In genomic region chrX:55011294-55011693, GRCh38 we compare ENCODE assay signal across 11 cellular contexts. TPM values are rescaled to one million over a fixed set of nuclear protein-coding genes. Genes with fewer than 3 reads are reported as not detected.
DNase-seq lines count a peak whose midpoint lies in the region; ATAC-seq and TF ChIP-seq lines count a peak whose summit lies in the region.
"Had no signal": no experiment of that assay in that cellular context is flagged by ENCODE, and none has a peak within 500 bp of the region (broad histone marks: within the 10 kb centered on the region; RNA-seq: fewer than 3 reads in every experiment).

No MANE protein-coding gene starts in this region.

- peak; percentile 59 for ATAC-seq in SK-N-SH treated with all-trans-retinoic acid at 6 μM for 48 hours
- no peak for ATAC-seq in foreskin keratinocyte
- ATAC-seq in HG03469 (IDR thresholded peaks at IDR 0.05; ENCODE audit: unreplicated experiment): no peak
- ATAC-seq in GM18502 (IDR thresholded peaks at IDR 0.05; ENCODE audit: poor library complexity, unreplicated experiment): no peak
- no peak for ATAC-seq in HG03521 (IDR thresholded peaks at IDR 0.05; ENCODE audit: unreplicated experiment)

- intact Hi-C loops in CD4-positive, alpha-beta memory T cell (cut with micrococcal nuclease): no loop called here

- peaks cover 4 to 9% of the 10 kb centered on the region in 2 donors for H3K36me3 Mint-ChIP-seq in CD4-positive, alpha-beta memory T cell

- TF ChIP-seq CTCF in AG09319 (IDR thresholded peaks at IDR 0.05; ENCODE audit: low read depth, low read length) (peak; percentile 32), foreskin keratinocyte (conservative IDR thresholded peaks at IDR 0.05) (peak; percentile 46)

- no peaks in the 10 kb centered on the region for H3K36me3 ChIP-seq in GM23248 (ENCODE audit: low read depth)
- H3K36me3 ChIP-seq in CD4-positive, alpha-beta memory T cell (ENCODE audit: insufficient read depth, low read length): no peaks in the 10 kb centered on the region

- H3K9me2 ChIP-seq in GM23248 (ENCODE audit: insufficient read depth): no peaks in the 10 kb centered on the region

- H3K4me1 Mint-ChIP-seq in CD4-positive, alpha-beta memory T cell: peaks cover 0 to 4% (median 2%) of the 10 kb centered on the region in 4 donors

- no peaks in the 10 kb centered on the region for H3K79me2 ChIP-seq in GM23248 (ENCODE audit: insufficient read depth)

- H3K4me1 ChIP-seq in GM23248 (ENCODE audit: insufficient read depth) (0 out of 2 replicates have a peak, but pooled peaks cover 5% of the 10 kb centered on the region), foreskin keratinocyte (peaks cover 8% of the 10 kb centered on the region)
- H3K4me1 ChIP-seq in CD4-positive, alpha-beta memory T cell (ENCODE audit: insufficient read depth, low read length): no peaks in the 10 kb centered on the region

- H3K27me3 Mint-ChIP-seq in CD4-positive, alpha-beta memory T cell: no peaks in the 10 kb centered on the region

- no peaks in the 10 kb centered on the region for H4K20me1 ChIP-seq in GM23248 (ENCODE audit: insufficient read depth)

- H3K27me3 ChIP-seq in GM23248 (replicated peaks; ENCODE audit: insufficient read depth) (no peaks in the 10 kb centered on the region), foreskin keratinocyte (no peaks in the 10 kb centered on the region)
- H3K27me3 ChIP-seq in CD4-positive, alpha-beta memory T cell (ENCODE audit: insufficient read depth, low read length): no peaks in the 10 kb centered on the region

- H2AFZ ChIP-seq in GM23248: no peak overlapping the region

- no peaks in the 10 kb centered on the region for H3K9me3 ChIP-seq in GM23248 (ENCODE audit: low read depth)
- H3K9me3 ChIP-seq in CD4-positive, alpha-beta memory T cell (ENCODE audit: control insufficient read depth in 1 of 2, low read length in 2 of 2): no peaks in the 10 kb centered on the region

- peaks cover 0 to 2% (median 0%) of the 10 kb centered on the region in 8 donors for H3K9me3 Mint-ChIP-seq in CD4-positive, alpha-beta memory T cell
- H3K9me3 Mint-ChIP-seq: T-helper 1 cell treated with Interleukin-12 subunit alpha and Interleukin-12 subunit beta and Interleukin-4 antibody, amounts not matched to agents 30 μg/mL and 1 μg/mL, for 36 hours had no signal

- H3K27ac ChIP-seq in GM23248 (no peak overlapping the region), foreskin keratinocyte (no peak overlapping the region)
- H3K27ac ChIP-seq in CD4-positive, alpha-beta memory T cell (ENCODE audit: low read depth, low read length): no peak overlapping the region

- 42 to 50% methylated on average over 2 of the region's 2 CpGs for WGBS in GM23248 (ENCODE audit: low coverage in 1 of 2, low lambda C conversion rate in 2 of 2, missing lambda C conversion rate in 2 of 2), 2 experiments

- no peaks in the 10 kb centered on the region for H3F3A ChIP-seq in GM23248 (ENCODE audit: insufficient read depth)

- H3K4me3 ChIP-seq in GM23248: no peak overlapping the region
- no peak overlapping the region for H3K4me3 ChIP-seq in CD4-positive, alpha-beta memory T cell (ENCODE audit: low read length in 2 of 2)

- H3K4me2 ChIP-seq in GM23248 (ENCODE audit: unreplicated experiment): no peak overlapping the region

- DNase-seq in AG09319 (ENCODE audit: extremely low read depth, low read depth) (no peak), GM23248 (peak; percentile 23), foreskin keratinocyte (no peak)
- DNase-seq in CD4-positive, alpha-beta memory T cell: no peak
- DNase-seq: DMS79 treated with DMSO at 0.1 percent for 48 hours had no signal

- H3K27ac Mint-ChIP-seq in CD4-positive, alpha-beta memory T cell: no peak overlapping the region
- H3K27ac Mint-ChIP-seq: T-helper 1 cell treated with Interleukin-12 subunit alpha and Interleukin-12 subunit beta and Interleukin-4 antibody, amounts not matched to agents 30 μg/mL and 1 μg/mL, for 36 hours had no signal

- POLR2A ChIA-PET in CD4-positive, alpha-beta memory T cell (lab: Charles Lee; ENCODE audit: partially characterized antibody): interaction anchor here (0.8 to 1.4 kb wide), 2 partner anchors 11 kb away, joined by 4 to 5 read pairs; partner anchors contain the start of gene APEX2

- in situ Hi-C loops in GM23248 (cut with MboI): no loop called here

- no peak overlapping the region for H3K9ac ChIP-seq in GM23248

- CTCF ChIA-PET in CD4-positive, alpha-beta memory T cell (lab: Charles Lee; ENCODE audit: partially characterized antibody): no interaction called here

- no peak overlapping the region for H3K4me3 Mint-ChIP-seq in CD4-positive, alpha-beta memory T cell
- H3K4me3 Mint-ChIP-seq: T-helper 1 cell treated with Interleukin-12 subunit alpha and Interleukin-12 subunit beta and Interleukin-4 antibody, amounts not matched to agents 30 μg/mL and 1 μg/mL, for 36 hours had no signal

TF ChIP-seq in SK-N-SH treated with all-trans-retinoic acid at 6 μM for 48 hours, 23 proteins besides CTCF, POLR2A, EP300 and RAD21:
- TF ChIP-seq ZNF565 (CRISPR knock-in tag; conservative IDR thresholded peaks at IDR 0.05; ENCODE audit: low read depth) (no peak), POU6F1 (CRISPR knock-in tag; IDR thresholded peaks at IDR 0.05; ENCODE audit: borderline replicate concordance, low read depth) (no peak), ZNF70 (CRISPR knock-in tag; IDR thresholded peaks at IDR 0.05) (no peak), OSR1 (CRISPR knock-in tag; IDR thresholded peaks at IDR 0.05) (no peak), ZC3H10 (CRISPR knock-in tag; IDR thresholded peaks at IDR 0.05) (no peak), ZFP3 (CRISPR knock-in tag; IDR thresholded peaks at IDR 0.05) (no peak), ISL1 (CRISPR knock-in tag; IDR thresholded peaks at IDR 0.05) (no peak), SNAI2 (CRISPR knock-in tag; IDR thresholded peaks at IDR 0.05) (no peak), TOX (CRISPR knock-in tag; IDR thresholded peaks at IDR 0.05; ENCODE audit: borderline replicate concordance) (no peak), ZNF8 (CRISPR knock-in tag; IDR thresholded peaks at IDR 0.05) (no peak)
TF ChIP-seq in SK-N-SH treated with all-trans-retinoic acid at 6 μM for 48 hours: peak in this region for 0.

RNA-seq across cellular contexts. Expression of gene APEX2, which starts 11.1 kb away (rescaled TPM):
- 7.8 and 8.0 TPM in 2 replicates for total RNA-seq in GM23248 (2014; rRNA removed; shearing (Covaris generic))
- polyA plus RNA-seq in GM23248 (2016; fragmentation: Nextera tagmentation; extraction: Ambion mirVana) (13.7 and 17.5 TPM in 2 replicates), foreskin keratinocyte (25.7 and 28.7 TPM in 2 replicates)
- 18.9 and 21.2 TPM in 2 replicates for total RNA-seq in foreskin keratinocyte
- 10 to 100 TPM; 13.4 TPM for total RNA-seq in CD4-positive, alpha-beta memory T cell
- polyA plus RNA-seq in CD4-positive, alpha-beta memory T cell: 10 to 100 TPM; 16.9 to 17.8 TPM

RNA-seq across cellular contexts. Expression of gene PFKFB1, which starts 17.3 kb away (rescaled TPM):
- total RNA-seq in GM23248 (2014; rRNA removed; shearing (Covaris generic)): not detected in 2 replicates
- polyA plus RNA-seq in GM23248 (2016; fragmentation: Nextera tagmentation; extraction: Ambion mirVana) (not detected in 2 replicates), foreskin keratinocyte (0.14 and 0.19 TPM in 2 replicates)
- total RNA-seq in foreskin keratinocyte: 0.17 and 0.18 TPM in 2 replicates
- total RNA-seq in CD4-positive, alpha-beta memory T cell: under 1 TPM; 0.35 to 0.78 TPM
- polyA plus RNA-seq in CD4-positive, alpha-beta memory T cell: not detected
- total RNA-seq: NCI-H460 had no signal

RNA-seq across cellular contexts. Expression of gene ALAS2, which starts 19.5 kb away (rescaled TPM):
- total RNA-seq in GM23248 (2014; rRNA removed; shearing (Covaris generic)): not detected in 2 replicates
- polyA plus RNA-seq in GM23248 (2016; fragmentation: Nextera tagmentation; extraction: Ambion mirVana): not detected in 2 replicates
- total RNA-seq in foreskin keratinocyte: not detected in 2 replicates
- not detected in 2 replicates for polyA plus RNA-seq in foreskin keratinocyte
- total RNA-seq in CD4-positive, alpha-beta memory T cell: not detected
- polyA plus RNA-seq in CD4-positive, alpha-beta memory T cell: not detected
- total RNA-seq: NCI-H460 had no signal
